ENCODE assay signal across 1 cellular context in genomic region chr22:38012604-38013072, GRCh38.
TF ChIP-seq lines count a peak whose summit lies in the region.

No MANE protein-coding gene starts in this region.

TF ChIP-seq in HepG2, 621 proteins besides CTCF, POLR2A, EP300 and RAD21 (continued from another document and continues in another):
- TF ChIP-seq USF2 (IDR thresholded peaks at IDR 0.05; ENCODE audit: low read depth, low read length): no peak
- no peak for TF ChIP-seq USF2 (CRISPR knock-in tag; IDR thresholded peaks at IDR 0.05; ENCODE audit: borderline replicate concordance)
- no peak for TF ChIP-seq ELF1 (CRISPR knock-in tag; IDR thresholded peaks at IDR 0.05)
- no peak for TF ChIP-seq NRL (CRISPR knock-in tag; IDR thresholded peaks at IDR 0.05; ENCODE audit: borderline replicate concordance)
- TF ChIP-seq NFATC3 (CRISPR knock-in tag; IDR thresholded peaks at IDR 0.05): no peak
- TF ChIP-seq RARG (CRISPR knock-in tag; IDR thresholded peaks at IDR 0.05; ENCODE audit: low read depth): no peak
- TF ChIP-seq, protein P1, sequence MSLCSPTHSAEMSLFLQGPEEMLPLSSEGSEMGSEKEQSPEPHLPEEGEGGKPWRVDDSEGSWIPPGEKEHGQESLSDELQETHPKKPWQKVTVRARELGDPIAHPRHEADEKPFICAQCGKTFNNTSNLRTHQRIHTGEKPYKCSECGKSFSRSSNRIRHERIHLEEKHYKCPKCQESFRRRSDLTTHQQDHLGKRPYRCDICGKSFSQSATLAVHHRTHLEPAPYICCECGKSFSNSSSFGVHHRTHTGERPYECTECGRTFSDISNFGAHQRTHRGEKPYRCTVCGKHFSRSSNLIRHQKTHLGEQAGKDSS (CRISPR knock-in tag; IDR thresholded peaks at IDR 0.05; ENCODE audit: borderline replicate concordance, low read depth): no peak
- no peak for TF ChIP-seq STAT6 (CRISPR knock-in tag; IDR thresholded peaks at IDR 0.05; ENCODE audit: borderline replicate concordance)
- no peak for TF ChIP-seq SETDB1 (CRISPR knock-in tag; IDR thresholded peaks at IDR 0.05; ENCODE audit: borderline replicate concordance)
- no peak for TF ChIP-seq MAFG (CRISPR knock-in tag; IDR thresholded peaks at IDR 0.05)
- TF ChIP-seq MTF1 (CRISPR knock-in tag; IDR thresholded peaks at IDR 0.05): no peak
- no peak for TF ChIP-seq RFX3 (CRISPR knock-in tag; IDR thresholded peaks at IDR 0.05)
- TF ChIP-seq, protein P2, sequence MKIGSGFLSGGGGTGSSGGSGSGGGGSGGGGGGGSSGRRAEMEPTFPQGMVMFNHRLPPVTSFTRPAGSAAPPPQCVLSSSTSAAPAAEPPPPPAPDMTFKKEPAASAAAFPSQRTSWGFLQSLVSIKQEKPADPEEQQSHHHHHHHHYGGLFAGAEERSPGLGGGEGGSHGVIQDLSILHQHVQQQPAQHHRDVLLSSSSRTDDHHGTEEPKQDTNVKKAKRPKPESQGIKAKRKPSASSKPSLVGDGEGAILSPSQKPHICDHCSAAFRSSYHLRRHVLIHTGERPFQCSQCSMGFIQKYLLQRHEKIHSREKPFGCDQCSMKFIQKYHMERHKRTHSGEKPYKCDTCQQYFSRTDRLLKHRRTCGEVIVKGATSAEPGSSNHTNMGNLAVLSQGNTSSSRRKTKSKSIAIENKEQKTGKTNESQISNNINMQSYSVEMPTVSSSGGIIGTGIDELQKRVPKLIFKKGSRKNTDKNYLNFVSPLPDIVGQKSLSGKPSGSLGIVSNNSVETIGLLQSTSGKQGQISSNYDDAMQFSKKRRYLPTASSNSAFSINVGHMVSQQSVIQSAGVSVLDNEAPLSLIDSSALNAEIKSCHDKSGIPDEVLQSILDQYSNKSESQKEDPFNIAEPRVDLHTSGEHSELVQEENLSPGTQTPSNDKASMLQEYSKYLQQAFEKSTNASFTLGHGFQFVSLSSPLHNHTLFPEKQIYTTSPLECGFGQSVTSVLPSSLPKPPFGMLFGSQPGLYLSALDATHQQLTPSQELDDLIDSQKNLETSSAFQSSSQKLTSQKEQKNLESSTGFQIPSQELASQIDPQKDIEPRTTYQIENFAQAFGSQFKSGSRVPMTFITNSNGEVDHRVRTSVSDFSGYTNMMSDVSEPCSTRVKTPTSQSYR (CRISPR knock-in tag; IDR thresholded peaks at IDR 0.05; ENCODE audit: borderline replicate concordance): no peak
- peak; percentile 69; the same call in 1 of the 2 replicates for TF ChIP-seq RXRB (CRISPR knock-in tag; IDR thresholded peaks at IDR 0.05; ENCODE audit: borderline replicate concordance)
- no peak for TF ChIP-seq JUND (CRISPR knock-in tag; IDR thresholded peaks at IDR 0.05)
- no peak for TF ChIP-seq ZNF512 (CRISPR knock-in tag; IDR thresholded peaks at IDR 0.05)
- no peak for TF ChIP-seq ZNF414 (CRISPR knock-in tag; IDR thresholded peaks at IDR 0.05)
- TF ChIP-seq MTA1 (CRISPR knock-in tag; IDR thresholded peaks at IDR 0.05; ENCODE audit: borderline replicate concordance): no peak
- no peak for TF ChIP-seq HOXD1 (CRISPR knock-in tag; IDR thresholded peaks at IDR 0.05)
- TF ChIP-seq ZSCAN30 (CRISPR knock-in tag; IDR thresholded peaks at IDR 0.05): no peak
- no peak for TF ChIP-seq MATR3 (CRISPR knock-in tag; IDR thresholded peaks at IDR 0.05)
- TF ChIP-seq CREBL2 (CRISPR knock-in tag; IDR thresholded peaks at IDR 0.05; ENCODE audit: borderline replicate concordance): no peak
- TF ChIP-seq, protein P3, sequence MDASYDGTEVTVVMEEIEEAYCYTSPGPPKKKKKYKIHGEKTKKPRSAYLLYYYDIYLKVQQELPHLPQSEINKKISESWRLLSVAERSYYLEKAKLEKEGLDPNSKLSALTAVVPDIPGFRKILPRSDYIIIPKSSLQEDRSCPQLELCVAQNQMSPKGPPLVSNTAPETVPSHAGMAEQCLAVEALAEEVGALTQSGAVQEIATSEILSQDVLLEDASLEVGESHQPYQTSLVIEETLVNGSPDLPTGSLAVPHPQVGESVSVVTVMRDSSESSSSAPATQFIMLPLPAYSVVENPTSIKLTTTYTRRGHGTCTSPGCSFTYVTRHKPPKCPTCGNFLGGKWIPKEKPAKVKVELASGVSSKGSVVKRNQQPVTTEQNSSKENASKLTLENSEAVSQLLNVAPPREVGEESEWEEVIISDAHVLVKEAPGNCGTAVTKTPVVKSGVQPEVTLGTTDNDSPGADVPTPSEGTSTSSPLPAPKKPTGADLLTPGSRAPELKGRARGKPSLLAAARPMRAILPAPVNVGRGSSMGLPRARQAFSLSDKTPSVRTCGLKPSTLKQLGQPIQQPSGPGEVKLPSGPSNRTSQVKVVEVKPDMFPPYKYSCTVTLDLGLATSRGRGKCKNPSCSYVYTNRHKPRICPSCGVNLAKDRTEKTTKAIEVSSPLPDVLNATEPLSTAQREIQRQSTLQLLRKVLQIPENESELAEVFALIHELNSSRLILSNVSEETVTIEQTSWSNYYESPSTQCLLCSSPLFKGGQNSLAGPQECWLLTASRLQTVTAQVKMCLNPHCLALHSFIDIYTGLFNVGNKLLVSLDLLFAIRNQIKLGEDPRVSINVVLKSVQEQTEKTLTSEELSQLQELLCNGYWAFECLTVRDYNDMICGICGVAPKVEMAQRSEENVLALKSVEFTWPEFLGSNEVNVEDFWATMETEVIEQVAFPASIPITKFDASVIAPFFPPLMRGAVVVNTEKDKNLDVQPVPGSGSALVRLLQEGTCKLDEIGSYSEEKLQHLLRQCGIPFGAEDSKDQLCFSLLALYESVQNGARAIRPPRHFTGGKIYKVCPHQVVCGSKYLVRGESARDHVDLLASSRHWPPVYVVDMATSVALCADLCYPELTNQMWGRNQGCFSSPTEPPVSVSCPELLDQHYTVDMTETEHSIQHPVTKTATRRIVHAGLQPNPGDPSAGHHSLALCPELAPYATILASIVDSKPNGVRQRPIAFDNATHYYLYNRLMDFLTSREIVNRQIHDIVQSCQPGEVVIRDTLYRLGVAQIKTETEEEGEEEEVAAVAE (CRISPR knock-in tag; IDR thresholded peaks at IDR 0.05; ENCODE audit: borderline replicate concordance): no peak
- no peak for TF ChIP-seq ZNF383 (CRISPR knock-in tag; IDR thresholded peaks at IDR 0.05; ENCODE audit: borderline replicate concordance)
- TF ChIP-seq NFYB (CRISPR knock-in tag; IDR thresholded peaks at IDR 0.05): no peak
- TF ChIP-seq ASH2L (IDR thresholded peaks at IDR 0.05; ENCODE audit: insufficient read length, low read depth, low read length): no peak
- no peak for TF ChIP-seq RFX1 (IDR thresholded peaks at IDR 0.05)
- no peak for TF ChIP-seq ZNF772 (CRISPR knock-in tag; IDR thresholded peaks at IDR 0.05)
- no peak for TF ChIP-seq JUNB (CRISPR knock-in tag; IDR thresholded peaks at IDR 0.05; ENCODE audit: borderline replicate concordance)
- TF ChIP-seq, protein P4, sequence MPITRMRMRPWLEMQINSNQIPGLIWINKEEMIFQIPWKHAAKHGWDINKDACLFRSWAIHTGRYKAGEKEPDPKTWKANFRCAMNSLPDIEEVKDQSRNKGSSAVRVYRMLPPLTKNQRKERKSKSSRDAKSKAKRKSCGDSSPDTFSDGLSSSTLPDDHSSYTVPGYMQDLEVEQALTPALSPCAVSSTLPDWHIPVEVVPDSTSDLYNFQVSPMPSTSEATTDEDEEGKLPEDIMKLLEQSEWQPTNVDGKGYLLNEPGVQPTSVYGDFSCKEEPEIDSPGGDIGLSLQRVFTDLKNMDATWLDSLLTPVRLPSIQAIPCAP (CRISPR knock-in tag; IDR thresholded peaks at IDR 0.05; ENCODE audit: low read depth): no peak
- TF ChIP-seq ZNF850 (CRISPR knock-in tag; conservative IDR thresholded peaks at IDR 0.05): no peak
- no peak for TF ChIP-seq ADNP (CRISPR knock-in tag; IDR thresholded peaks at IDR 0.05)
- TF ChIP-seq CEBPG (CRISPR knock-in tag; IDR thresholded peaks at IDR 0.05): no peak
- no peak for TF ChIP-seq RERE (CRISPR knock-in tag; IDR thresholded peaks at IDR 0.05; ENCODE audit: low read depth)
- no peak for TF ChIP-seq FLYWCH1 (CRISPR knock-in tag; IDR thresholded peaks at IDR 0.05)
- no peak for TF ChIP-seq SNAPC2 (CRISPR knock-in tag; IDR thresholded peaks at IDR 0.05)
- TF ChIP-seq NCOA2 (CRISPR knock-in tag; IDR thresholded peaks at IDR 0.05): peak; percentile 64; the same call in 1 of the 2 replicates
- no peak for TF ChIP-seq SMARCE1 (IDR thresholded peaks at IDR 0.05; ENCODE audit: borderline replicate concordance)
- no peak for TF ChIP-seq NAIF1 (CRISPR knock-in tag; IDR thresholded peaks at IDR 0.05; ENCODE audit: borderline replicate concordance)
- TF ChIP-seq SP2 (CRISPR knock-in tag; IDR thresholded peaks at IDR 0.05): no peak
- TF ChIP-seq JARID2 (CRISPR knock-in tag; IDR thresholded peaks at IDR 0.05; ENCODE audit: insufficient replicate concordance): no peak
- TF ChIP-seq FOSL2 (CRISPR knock-in tag; IDR thresholded peaks at IDR 0.05): no peak; the same call in 1 of the 2 replicates
